ENCODE assay signal across 8 cellular contexts in genomic region chr22:36470162-36470993, GRCh38. TPM values are rescaled to one million over a fixed set of nuclear protein-coding genes. Genes with fewer than 3 reads are reported as not detected.
DNase-seq lines count a peak whose midpoint lies in the region; ATAC-seq and TF ChIP-seq lines count a peak whose summit lies in the region.

No MANE protein-coding gene starts in this region.

- H3K4me2 ChIP-seq in H9 (ENCODE audit: insufficient read depth, insufficient read length, low read length): no peak overlapping the region

- H4K5ac ChIP-seq in H9 (ENCODE audit: insufficient read length, low read depth, low read length): peak overlapping the region; percentile 66

- H3K27ac Mint-ChIP-seq in H9 (peak overlapping the region; percentile 60 to 92 (median 83); a peak in 4 of 7 replicates), memory B cell (peak overlapping the region; percentile 38)
- H3K27ac Mint-ChIP-seq in activated CD8-positive, alpha-beta T cell treated with anti-CD3 and anti-CD28 coated beads, Interleukin-2, amount 10 ng/mL, durations not matched to agents 7 days and 5 days: peak overlapping the region; percentile 77

- no peak overlapping the region for H3K56ac ChIP-seq in H9 (ENCODE audit: insufficient read length, low read depth, low read length)

- ATAC-seq in activated CD8-positive, alpha-beta T cell treated with anti-CD3 and anti-CD28 coated beads, Interleukin-2, amount 10 ng/mL, durations not matched to agents 7 days and 5 days: peak; percentile 96
- ATAC-seq in memory B cell (ENCODE audit: low read depth): peak; percentile 100
- ATAC-seq in GM18517 (IDR thresholded peaks at IDR 0.05; ENCODE audit: unreplicated experiment): no peak

- H2AK5ac ChIP-seq in H9 (ENCODE audit: insufficient read length, low read length): no peak overlapping the region

- H3K9me3 Mint-ChIP-seq in H9 (no peaks in the 10 kb centered on the region), memory B cell (no peaks in the 10 kb centered on the region)
- no peaks in the 10 kb centered on the region for H3K9me3 Mint-ChIP-seq in activated CD8-positive, alpha-beta T cell treated with anti-CD3 and anti-CD28 coated beads, Interleukin-2, amount 10 ng/mL, durations not matched to agents 7 days and 5 days (ENCODE audit: insufficient read depth)

- H3K4me1 ChIP-seq in H9 (ENCODE audit: insufficient read depth, low read length): no peaks in the 10 kb centered on the region

- no peak overlapping the region for H2AFZ ChIP-seq in H9 (ENCODE audit: low read length)

- no peak overlapping the region for H4K8ac ChIP-seq in H9 (replicated peaks; ENCODE audit: insufficient read length, low read depth, low read length)

- no peak overlapping the region for H3K4ac ChIP-seq in H9 (ENCODE audit: low read depth, low read length)

- CTCF ChIA-PET in activated CD8-positive, alpha-beta T cell treated with anti-CD3 and anti-CD28 coated beads, Interleukin-2, amount 10 ng/mL, durations not matched to agents 7 days and 5 days (lab: Charles Lee): interaction anchor here (0.6 to 5.8 kb wide), 49 partner anchors 8 to 276 kb away, joined by 3 to 60 read pairs (median 5); partner anchors contain the start of genes APOL2, FOXRED2 and TXN2

- H3K27me3 Mint-ChIP-seq in H9 (ENCODE audit: low read depth) (no peaks in the 10 kb centered on the region), memory B cell (no peaks in the 10 kb centered on the region)
- no peaks in the 10 kb centered on the region for H3K27me3 Mint-ChIP-seq in activated CD8-positive, alpha-beta T cell treated with anti-CD3 and anti-CD28 coated beads, Interleukin-2, amount 10 ng/mL, durations not matched to agents 7 days and 5 days (ENCODE audit: low read depth)

- no peaks in the 10 kb centered on the region for H3K23me2 ChIP-seq in H9 (ENCODE audit: insufficient read length, low read depth, low read length, poor library complexity, severe bottlenecking)

- peak overlapping the region; percentile 98 for H3K18ac ChIP-seq in H9 (ENCODE audit: insufficient read length, low read depth, low read length)

- H3K9ac ChIP-seq in H9 (ENCODE audit: extremely low read depth, insufficient read length, low read length): no peak overlapping the region

- H2BK120ac ChIP-seq in H9 (ENCODE audit: low read depth, low read length, poor library complexity, severe bottlenecking): no peak overlapping the region

- H3K27ac ChIP-seq in H9 (ENCODE audit: insufficient read length, low read depth, low read length): no peak overlapping the region

- H3K4me3 Mint-ChIP-seq in H9: no peak overlapping the region
- no peak overlapping the region for H3K4me3 Mint-ChIP-seq in activated CD8-positive, alpha-beta T cell treated with anti-CD3 and anti-CD28 coated beads, Interleukin-2, amount 10 ng/mL, durations not matched to agents 7 days and 5 days
- no peak overlapping the region for H3K4me3 Mint-ChIP-seq in memory B cell

- H2BK15ac ChIP-seq in H9 (ENCODE audit: low read depth, low read length): 0 out of 2 replicates have a peak overlapping the region, but pooled peaks have one; percentile 95

- H3K79me2 ChIP-seq in H9 (ENCODE audit: insufficient read depth, low read length): no peaks in the 10 kb centered on the region

- H2BK5ac ChIP-seq in H9 (ENCODE audit: insufficient read length, low read length): no peak overlapping the region

- H4K91ac ChIP-seq in H9 (ENCODE audit: insufficient read length, low read depth, low read length): no peak overlapping the region

- peak overlapping the region; percentile 96 for H3K14ac ChIP-seq in H9 (ENCODE audit: insufficient read depth, low read length)

- H3K36me3 Mint-ChIP-seq in H9 (ENCODE audit: insufficient read depth in 1 of 3, low read depth in 3 of 3): peaks cover 0 to 36% (median 35%) of the 10 kb centered on the region in 3 experiments; a peak in 5 of 7 replicates
- H3K36me3 Mint-ChIP-seq in activated CD8-positive, alpha-beta T cell treated with anti-CD3 and anti-CD28 coated beads, Interleukin-2, amount 10 ng/mL, durations not matched to agents 7 days and 5 days (ENCODE audit: low read depth): peaks cover 41% of the 10 kb centered on the region
- peaks cover 16% of the 10 kb centered on the region for H3K36me3 Mint-ChIP-seq in memory B cell

- TF ChIP-seq CTCF in H9 (conservative IDR thresholded peaks at IDR 0.05): peak; percentile 97

- no peaks in the 10 kb centered on the region for H3K79me1 ChIP-seq in H9 (ENCODE audit: insufficient read depth, low read depth, low read length, poor library complexity, severe bottlenecking)

- H3K23ac ChIP-seq in H9 (ENCODE audit: insufficient read length, low read depth, low read length): no peak overlapping the region

- WGBS in H9 (ENCODE audit: extremely low coverage, insufficient read length, low lambda C conversion rate): no CpG with 5 or more reads among the region's 14 CpGs

- DNase-seq in Ammon's horn (ENCODE audit: low spot score) (peak; percentile 91), H9 (peak; percentile 89), NCI-H774 (lab: John Stamatoyannopoulos, UW) (peak; percentile 47), memory B cell (ENCODE audit: low spot score in 2 of 2) (peak; percentile 77 to 88)
- peak; percentile 90 for DNase-seq in activated CD8-positive, alpha-beta T cell treated with anti-CD3 and anti-CD28 coated beads, Interleukin-2, amount 10 ng/mL, durations not matched to agents 7 days and 5 days
- peak; percentile 70 for DNase-seq in effector CD8-positive, alpha-beta T cell (lab: John Stamatoyannopoulos, UW)
- peak; percentile 58 to 67 (median 67) for DNase-seq in stimulated activated CD4-positive, alpha-beta T cell treated with anti-CD3 and anti-CD28 coated beads, TNF-alpha, amount 100 ng/mL, for 48 hours (ENCODE audit: low read depth in 3 of 3)

- no peak overlapping the region for H2BK20ac ChIP-seq in H9 (ENCODE audit: low read depth, low read length, poor library complexity, severe bottlenecking)

- no peak overlapping the region for H3T11ph ChIP-seq in H9 (ENCODE audit: low read length)

- H3K9me3 ChIP-seq in H9 (ENCODE audit: control insufficient read depth, low read depth, low read length): no peaks in the 10 kb centered on the region

- H3K4me1 Mint-ChIP-seq in H9 (peaks cover 4% of the 10 kb centered on the region in 2 experiments; a peak in 3 of 4 replicates), memory B cell (peaks cover 11% of the 10 kb centered on the region)
- H3K4me1 Mint-ChIP-seq in activated CD8-positive, alpha-beta T cell treated with anti-CD3 and anti-CD28 coated beads, Interleukin-2, amount 10 ng/mL, durations not matched to agents 7 days and 5 days (ENCODE audit: low read depth): peaks cover 41% of the 10 kb centered on the region

- POLR2A ChIA-PET in activated CD8-positive, alpha-beta T cell treated with anti-CD3 and anti-CD28 coated beads, Interleukin-2, amount 10 ng/mL, durations not matched to agents 7 days and 5 days (lab: Charles Lee): interaction anchor here (0.8 to 1.4 kb wide), 5 partner anchors 79 to 142 kb away, joined by 3 read pairs; partner anchors contain the start of gene MYH9

- H4K20me1 ChIP-seq in H9 (ENCODE audit: control insufficient read depth, insufficient read depth, insufficient read length): no peaks in the 10 kb centered on the region

- H2BK12ac ChIP-seq in H9 (ENCODE audit: insufficient read length, low read depth, low read length): no peak overlapping the region

- no peaks in the 10 kb centered on the region for H3K27me3 ChIP-seq in H9 (ENCODE audit: insufficient read depth, low read length)

RNA-seq across cellular contexts. Expression of gene TXN2, which starts 11.1 kb away (rescaled TPM):
- 58.6 and 59.2 TPM in 2 replicates for total RNA-seq in H9 (2021)
- 10 to 100 TPM; 74.1 to 78.4 TPM for total RNA-seq in activated CD8-positive, alpha-beta T cell treated with anti-CD3 and anti-CD28 coated beads, Interleukin-2, amount 10 ng/mL, durations not matched to agents 7 days and 5 days

RNA-seq across cellular contexts. Expression of gene FOXRED2, which starts 36.5 kb away (rescaled TPM):
- total RNA-seq in H9 (2021): 31.3 and 34.4 TPM in 2 replicates
- 10 to 100 TPM; 19.0 to 20.3 TPM for total RNA-seq in activated CD8-positive, alpha-beta T cell treated with anti-CD3 and anti-CD28 coated beads, Interleukin-2, amount 10 ng/mL, durations not matched to agents 7 days and 5 days

RNA-seq across cellular contexts. Expression of gene EIF3D, which starts 58.6 kb away (rescaled TPM):
- 189 and 198 TPM in 2 replicates for total RNA-seq in H9 (2021)
- 100 to 1,000 TPM; 186 to 190 TPM for total RNA-seq in activated CD8-positive, alpha-beta T cell treated with anti-CD3 and anti-CD28 coated beads, Interleukin-2, amount 10 ng/mL, durations not matched to agents 7 days and 5 days
